34 cellular contexts compared by ENCODE assay signal in the genomic region with DNA sequence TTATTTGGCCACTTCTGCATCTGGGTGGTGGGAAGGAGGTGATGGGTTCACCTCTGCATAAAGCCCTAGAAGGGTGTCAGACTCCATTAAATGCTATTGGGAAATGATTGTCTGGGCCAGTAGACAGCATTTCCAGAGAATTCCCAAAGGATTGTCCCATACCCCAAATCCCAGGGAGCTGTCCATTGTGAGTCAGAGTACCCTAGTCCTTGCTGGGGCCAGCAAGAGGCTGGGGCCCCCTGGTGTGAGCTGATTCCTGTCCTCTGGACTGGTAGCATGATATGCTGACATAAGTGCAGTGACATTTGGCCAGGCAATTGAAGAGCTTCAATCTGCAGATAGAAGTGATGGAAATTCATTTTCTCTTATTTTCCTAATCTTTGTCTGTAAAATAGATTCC.
"Had no signal": no experiment of that assay in that cellular context is flagged by ENCODE, and none has a peak within 500 bp of the region (broad histone marks: within the 10 kb centered on the region; RNA-seq: fewer than 3 reads in every experiment).

No MANE protein-coding gene starts in this region.

- H3K27ac Mint-ChIP-seq: activated CD4-positive, alpha-beta T cell treated with anti-CD3 and anti-CD28 coated beads for 36 hours; activated CD4-positive, alpha-beta T cell treated with anti-CD3 and anti-CD28 coated beads, Interleukin-2, amount 10 ng/mL, durations not matched to agents 7 days and 5 days; activated naive CD4-positive, alpha-beta T cell treated with anti-CD3 and anti-CD28 coated beads for 36 hours; activated naive CD4-positive, alpha-beta T cell treated with anti-CD3 and anti-CD28 coated beads, Interleukin-2, amount 50 U/mL, for 72 hours; activated T-helper 1 cell treated with anti-CD3 and anti-CD28 coated beads, Interleukin-12 subunit alpha, Interleukin-12 subunit beta, Interleukin-2, Interleukin-4 antibody, amounts not matched to agents 30 ng/mL and 10 ng/mL and 1 ng/mL, durations not matched to agents 14 hours and 24 hours and 36 hours; T-helper 1 cell treated with Interleukin-12 subunit alpha and Interleukin-12 subunit beta and Interleukin-4 antibody, amounts not matched to agents 30 μg/mL and 1 μg/mL, for 36 hours; T-helper 2 cell treated with Interferon-gamma antibody and Interleukin-4, amounts not matched to agents 5 μg/mL and 100 μg/mL, for 36 hours had no signal

- H3K4me1 ChIP-seq: adrenal gland, body of pancreas, breast epithelium had no signal

- ATAC-seq: activated CD4-positive, alpha-beta T cell treated with anti-CD3 and anti-CD28 coated beads for 36 hours; activated CD4-positive, CD25-positive, alpha-beta regulatory T cell treated with anti-CD3 and anti-CD28 coated beads, Interleukin-2, amount 50 U/mL, for 24 hours; activated naive CD4-positive, alpha-beta T cell treated with anti-CD3 and anti-CD28 coated beads, Interleukin-2, amount 50 U/mL, for 72 hours; activated T-cell treated with anti-CD3 and anti-CD28 coated beads, Interleukin-2, amount 50 U/mL, for 4 hours; body of pancreas; Right ventricle myocardium inferior had no signal

- H3K9me3 ChIP-seq: adrenal gland, body of pancreas, breast epithelium had no signal

- H3K27me3 ChIP-seq: body of pancreas, breast epithelium had no signal

- DNase-seq: activated CD4-positive, alpha-beta T cell treated with anti-CD3 and anti-CD28 coated beads for 36 hours; activated CD4-positive, alpha-beta T cell treated with anti-CD3 and anti-CD28 coated beads, Interleukin-2, amount 10 ng/mL, durations not matched to agents 7 days and 5 days; activated CD4-positive, alpha-beta T cell treated with anti-CD3 and anti-CD28 coated beads, Interleukin-2, amount 50 U/mL, for 48 hours; activated CD8-positive, alpha-beta memory T cell treated with anti-CD3 and anti-CD28 coated beads, Interleukin-2, amount 50 U/mL, for 4 hours; activated gamma-delta T cell treated with Interleukin-2 at 50 U/mL for 16 hours; activated naive CD4-positive, alpha-beta T cell treated with anti-CD3 and anti-CD28 coated beads for 36 hours; activated T-cell treated with anti-CD3 and anti-CD28 coated beads for 4 hours; activated T-cell treated with anti-CD3 and anti-CD28 coated beads, Interleukin-2, amount 50 U/mL, for 4 hours; adrenal gland; body of pancreas; NCI-H1105; NCI-H1417 treated with DMSO at 0.1 percent for 48 hours; NCI-H187 treated with DMSO at 0.1 percent for 48 hours; NCI-H2081; NCI-H2171 treated with DMSO at 0.1 percent for 48 hours; NCI-H2227 treated with DMSO at 0.1 percent for 48 hours; NCI-H446; NCI-H510A treated with DMSO at 0.1 percent for 48 hours; NCI-H526 treated with DMSO at 0.1 percent for 48 hours; NCI-H82; NK-92 treated with Interleukin-12 subunit alpha and Interleukin-12 subunit beta, amount 100 ng/mL, for 24 hours; PC-9; SIG-M5 had no signal

- H3K27ac ChIP-seq: adrenal gland, body of pancreas, breast epithelium, PC-9, RWPE1 had no signal

- H3K36me3 Mint-ChIP-seq: activated naive CD4-positive, alpha-beta T cell treated with anti-CD3 and anti-CD28 coated beads, Interleukin-2, amount 50 U/mL, for 72 hours had no signal

- H3K36me3 ChIP-seq: adrenal gland, breast epithelium had no signal

- H3K4me2 ChIP-seq: PC-9 had no signal

- H3K4me1 Mint-ChIP-seq: activated CD4-positive, alpha-beta T cell treated with anti-CD3 and anti-CD28 coated beads for 36 hours; activated CD4-positive, alpha-beta T cell treated with anti-CD3 and anti-CD28 coated beads, Interleukin-2, amount 10 ng/mL, durations not matched to agents 7 days and 5 days had no signal

- H3K4me3 Mint-ChIP-seq: activated CD4-positive, alpha-beta T cell treated with anti-CD3 and anti-CD28 coated beads for 36 hours; activated CD4-positive, alpha-beta T cell treated with anti-CD3 and anti-CD28 coated beads, Interleukin-2, amount 10 ng/mL, durations not matched to agents 7 days and 5 days; activated naive CD4-positive, alpha-beta T cell treated with anti-CD3 and anti-CD28 coated beads for 36 hours; activated T-cell treated with anti-CD3 and anti-CD28 coated beads, Interleukin-2, amount 50 U/mL, for 4 hours; activated T-helper 1 cell treated with anti-CD3 and anti-CD28 coated beads, Interleukin-12 subunit alpha, Interleukin-12 subunit beta, Interleukin-2, Interleukin-4 antibody, amounts not matched to agents 30 ng/mL and 10 ng/mL and 1 ng/mL, durations not matched to agents 14 hours and 24 hours and 36 hours; T-helper 1 cell treated with Interleukin-12 subunit alpha and Interleukin-12 subunit beta and Interleukin-4 antibody, amounts not matched to agents 30 μg/mL and 1 μg/mL, for 36 hours; T-helper 2 cell treated with Interferon-gamma antibody and Interleukin-4, amounts not matched to agents 5 μg/mL and 100 μg/mL, for 36 hours had no signal

- H3K9me3 Mint-ChIP-seq: activated CD4-positive, alpha-beta T cell treated with anti-CD3 and anti-CD28 coated beads, Interleukin-2, amount 10 ng/mL, durations not matched to agents 7 days and 5 days; activated naive CD4-positive, alpha-beta T cell treated with anti-CD3 and anti-CD28 coated beads for 36 hours; activated naive CD4-positive, alpha-beta T cell treated with anti-CD3 and anti-CD28 coated beads, Interleukin-2, amount 50 U/mL, for 72 hours; activated T-cell treated with anti-CD3 and anti-CD28 coated beads, Interleukin-2, amount 50 U/mL, for 4 hours; activated T-helper 1 cell treated with anti-CD3 and anti-CD28 coated beads, Interleukin-12 subunit alpha, Interleukin-12 subunit beta, Interleukin-2, Interleukin-4 antibody, amounts not matched to agents 30 ng/mL and 10 ng/mL and 1 ng/mL, durations not matched to agents 14 hours and 24 hours and 36 hours; T-helper 1 cell treated with Interleukin-12 subunit alpha and Interleukin-12 subunit beta and Interleukin-4 antibody, amounts not matched to agents 30 μg/mL and 1 μg/mL, for 36 hours; T-helper 2 cell treated with Interferon-gamma antibody and Interleukin-4, amounts not matched to agents 5 μg/mL and 100 μg/mL, for 36 hours had no signal

- H3K4me3 ChIP-seq: adrenal gland, body of pancreas, breast epithelium, PC-9 had no signal

- FAIRE-seq: astrocyte, RCC 7860, TTC549 had no signal
